Comparison of ENCODE assay signal across 24 cellular contexts in the genomic region with DNA sequence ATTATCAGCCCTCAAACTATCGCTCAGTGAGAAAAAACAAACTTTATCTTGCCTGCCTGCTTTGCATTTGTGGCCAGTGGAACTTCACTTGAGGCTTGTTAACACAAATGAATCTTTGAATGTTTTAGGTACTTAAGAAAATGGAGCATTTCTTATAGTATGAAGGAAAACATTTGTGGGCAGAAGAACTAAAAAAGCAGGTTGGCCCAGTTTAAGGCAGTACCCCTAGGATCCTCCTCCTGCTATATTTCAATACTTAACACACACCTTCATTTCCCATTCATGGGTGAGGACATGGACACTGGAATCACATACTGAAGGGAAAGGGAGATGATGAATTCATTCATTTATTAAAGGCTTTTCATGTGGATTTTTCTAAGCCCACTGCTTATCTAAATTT. TPM values are rescaled to one million over a fixed set of nuclear protein-coding genes. Genes with fewer than 3 reads are reported as not detected.
DNase-seq lines count a peak whose midpoint lies in the region; ATAC-seq, FAIRE-seq and TF ChIP-seq lines count a peak whose summit lies in the region.
"Had no signal": no experiment of that assay in that cellular context is flagged by ENCODE, and none has a peak within 500 bp of the region (broad histone marks: within the 10 kb centered on the region; RNA-seq: fewer than 3 reads in every experiment).

No MANE protein-coding gene starts in this region.

- ATAC-seq in left lung (peak; percentile 77), GM19463 (IDR thresholded peaks at IDR 0.05; ENCODE audit: unreplicated experiment) (no peak)
- ATAC-seq: CD8-positive, alpha-beta T cell; Right ventricle myocardium inferior had no signal

- intact Hi-C loops in MCF 10A (cut with micrococcal nuclease) (no loop called here), breast epithelium (cut with DNase I; ENCODE audit: low total_unique reads) (loop anchor here (5.0 kb wide), 1 partner anchor 1228 kb away; no protein-coding TSS in a partner anchor), PC-9 (cut with micrococcal nuclease; ENCODE audit: unreplicated experiment) (no loop called here), left lung (cut with DNase I) (no loop called here)

- POLR2A ChIA-PET in MCF 10A (lab: Yijun Ruan, JAX) (no interaction called here), PC-9 (lab: Charles Lee; ENCODE audit: unreplicated experiment) (no interaction called here)

- no peaks in the 10 kb centered on the region for H3K36me3 Mint-ChIP-seq in MCF 10A (ENCODE audit: insufficient read depth, unreplicated experiment)
- H3K36me3 Mint-ChIP-seq: CD8-positive, alpha-beta T cell had no signal

- H3K4me2 ChIP-seq in PC-9 = peak overlapping the region; percentile 62
- H3K4me2 ChIP-seq: KMS-11 had no signal

- H3K9me2 ChIP-seq in PC-9 (ENCODE audit: insufficient read depth) = no peaks in the 10 kb centered on the region; the same call in 1 of the 2 replicates

- BruUV-seq in MCF 10A (replicated peaks; lab: Mats Ljungman, UMichigan) (no TSS peak), PC-9 (replicated peaks; lab: Mats Ljungman, UMichigan) (no TSS peak)

- H3K4me3 ChIP-seq in breast epithelium = no peak overlapping the region
- no peak overlapping the region for H3K4me3 ChIP-seq in PC-9
- H3K4me3 ChIP-seq in left lung = no peak overlapping the region

- TF ChIP-seq CTCF in MCF 10A (IDR thresholded peaks at IDR 0.05; ENCODE audit: unreplicated experiment) (no peak), breast epithelium (IDR thresholded peaks at IDR 0.05) (no peak), PC-9 (conservative IDR thresholded peaks at IDR 0.05) (no peak), left lung (IDR thresholded peaks at IDR 0.05) (no peak)

- no peaks in the 10 kb centered on the region for H4K20me1 ChIP-seq in PC-9 (ENCODE audit: insufficient read depth)

- H3K36me3 ChIP-seq in breast epithelium (no peaks in the 10 kb centered on the region), PC-9 (ENCODE audit: low read depth) (no peaks in the 10 kb centered on the region), left lung (no peaks in the 10 kb centered on the region)

- CTCF ChIA-PET in MCF 10A (lab: Yijun Ruan, JAX) = interaction anchor here (0.6 kb wide), 1 partner anchor 822 kb away, joined by 4 read pairs; no protein-coding TSS in a partner anchor
- CTCF ChIA-PET in PC-9 (lab: Charles Lee) = no interaction called here

- H3K9me3 ChIP-seq in breast epithelium (no peaks in the 10 kb centered on the region), PC-9 (ENCODE audit: insufficient read depth, low read depth) (no peaks in the 10 kb centered on the region), left lung (no peaks in the 10 kb centered on the region)

- peaks cover 16% of the 10 kb centered on the region for H3K4me1 Mint-ChIP-seq in MCF 10A (ENCODE audit: insufficient read depth, unreplicated experiment)

- no peak overlapping the region for H3K4me3 Mint-ChIP-seq in MCF 10A (ENCODE audit: unreplicated experiment)
- H3K4me3 Mint-ChIP-seq: CD8-positive, alpha-beta T cell; H9; T-helper 1 cell treated with Interleukin-12 subunit alpha and Interleukin-12 subunit beta and Interleukin-4 antibody, amounts not matched to agents 30 μg/mL and 1 μg/mL, for 36 hours had no signal

- no peak overlapping the region for H2AFZ ChIP-seq in PC-9

- DNase-seq in MCF 10A (ENCODE audit: unreplicated experiment) = no peak
- DNase-seq in breast epithelium (ENCODE audit: low spot score in 2 of 2) = no peak
- DNase-seq in PC-9 = peak in 1 of 2 experiments; percentile 10
- DNase-seq in left lung = no peak
- DNase-seq in NCI-H2029 (lab: John Stamatoyannopoulos, UW) = no peak
- no peak for DNase-seq in NCI-H187 treated with DMSO at 0.1 percent for 48 hours (lab: John Stamatoyannopoulos, UW)
- no peak for DNase-seq in HTR-8/SVneo (ENCODE audit: insufficient read length, low spot score)
- DNase-seq: AML-193; C1 segment of cervical spinal cord; CD8-positive, alpha-beta T cell; GDM1; H9; MV-4-11; NCI-H1417; NCI-H1694 treated with DMSO at 0.1 percent for 48 hours; NCI-H2107; NCI-H748 treated with DMSO at 0.1 percent for 48 hours; NK-92 treated with Interleukin-12 subunit alpha and Interleukin-12 subunit beta, amount 100 ng/mL, for 24 hours had no signal

- no peak for FAIRE-seq in HTR-8/SVneo (lab: Jason Lieb, UNC)

- no peaks in the 10 kb centered on the region for H3K9me3 Mint-ChIP-seq in MCF 10A (ENCODE audit: unreplicated experiment)
- H3K9me3 Mint-ChIP-seq: CD8-positive, alpha-beta T cell; T-helper 1 cell treated with Interleukin-12 subunit alpha and Interleukin-12 subunit beta and Interleukin-4 antibody, amounts not matched to agents 30 μg/mL and 1 μg/mL, for 36 hours had no signal

- H3K27ac Mint-ChIP-seq in MCF 10A (ENCODE audit: low read depth, unreplicated experiment) = peak overlapping the region; percentile 66
- H3K27ac Mint-ChIP-seq: CD8-positive, alpha-beta T cell; H9; T-helper 1 cell treated with Interleukin-12 subunit alpha and Interleukin-12 subunit beta and Interleukin-4 antibody, amounts not matched to agents 30 μg/mL and 1 μg/mL, for 36 hours had no signal

- H3K4me1 ChIP-seq in breast epithelium = no peaks in the 10 kb centered on the region
- H3K4me1 ChIP-seq in PC-9 (replicated peaks; ENCODE audit: insufficient read depth) = peaks cover 40% of the 10 kb centered on the region
- no peaks in the 10 kb centered on the region for H3K4me1 ChIP-seq in left lung

- H3K27me3 Mint-ChIP-seq in MCF 10A (ENCODE audit: insufficient read depth, unreplicated experiment) = no peaks in the 10 kb centered on the region

- peaks cover 8% of the 10 kb centered on the region; the same call in 1 of the 2 replicates for H3F3A ChIP-seq in PC-9 (ENCODE audit: insufficient read depth, low read depth)

- no peak overlapping the region for H3K27ac ChIP-seq in breast epithelium
- peak overlapping the region; percentile 62 for H3K27ac ChIP-seq in PC-9
- H3K27ac ChIP-seq in left lung = no peak overlapping the region
- H3K27ac ChIP-seq: 22Rv1, HL-60, KMS-11 had no signal

- H3K79me2 ChIP-seq in PC-9 (ENCODE audit: low read depth) = no peaks in the 10 kb centered on the region

- H3K27me3 ChIP-seq in breast epithelium = no peaks in the 10 kb centered on the region
- no peaks in the 10 kb centered on the region for H3K27me3 ChIP-seq in PC-9 (ENCODE audit: insufficient read depth, low read depth)
- H3K27me3 ChIP-seq in left lung = no peaks in the 10 kb centered on the region

- no peak for TF ChIP-seq POLR2A in breast epithelium (IDR thresholded peaks at IDR 0.05)

RNA-seq across cellular contexts. Expression of a gene that starts 34.0 kb away (rescaled TPM):
- total RNA-seq in MCF 10A (2022) = 10.3 and 14.3 TPM in 2 replicates
- total RNA-seq in breast epithelium = 1 to 10 TPM; 3.9 to 7.5 (median 6.1) TPM
- 17.2 and 24.3 TPM in 2 replicates for total RNA-seq in PC-9 (2021)
- 10 to 100 TPM; 10.9 to 15.0 TPM for total RNA-seq in left lung
- total RNA-seq: CD8-positive, alpha-beta T cell had no signal
